ENCODE assay signal across 1 cellular context in genomic region chr3:188974856-188975611, GRCh38.
TF ChIP-seq lines count a peak whose summit lies in the region.

No MANE protein-coding gene starts in this region.

TF ChIP-seq in WTC11, 78 proteins besides CTCF, POLR2A, EP300 and RAD21 (continued from another document):
- TF ChIP-seq, protein P1, sequence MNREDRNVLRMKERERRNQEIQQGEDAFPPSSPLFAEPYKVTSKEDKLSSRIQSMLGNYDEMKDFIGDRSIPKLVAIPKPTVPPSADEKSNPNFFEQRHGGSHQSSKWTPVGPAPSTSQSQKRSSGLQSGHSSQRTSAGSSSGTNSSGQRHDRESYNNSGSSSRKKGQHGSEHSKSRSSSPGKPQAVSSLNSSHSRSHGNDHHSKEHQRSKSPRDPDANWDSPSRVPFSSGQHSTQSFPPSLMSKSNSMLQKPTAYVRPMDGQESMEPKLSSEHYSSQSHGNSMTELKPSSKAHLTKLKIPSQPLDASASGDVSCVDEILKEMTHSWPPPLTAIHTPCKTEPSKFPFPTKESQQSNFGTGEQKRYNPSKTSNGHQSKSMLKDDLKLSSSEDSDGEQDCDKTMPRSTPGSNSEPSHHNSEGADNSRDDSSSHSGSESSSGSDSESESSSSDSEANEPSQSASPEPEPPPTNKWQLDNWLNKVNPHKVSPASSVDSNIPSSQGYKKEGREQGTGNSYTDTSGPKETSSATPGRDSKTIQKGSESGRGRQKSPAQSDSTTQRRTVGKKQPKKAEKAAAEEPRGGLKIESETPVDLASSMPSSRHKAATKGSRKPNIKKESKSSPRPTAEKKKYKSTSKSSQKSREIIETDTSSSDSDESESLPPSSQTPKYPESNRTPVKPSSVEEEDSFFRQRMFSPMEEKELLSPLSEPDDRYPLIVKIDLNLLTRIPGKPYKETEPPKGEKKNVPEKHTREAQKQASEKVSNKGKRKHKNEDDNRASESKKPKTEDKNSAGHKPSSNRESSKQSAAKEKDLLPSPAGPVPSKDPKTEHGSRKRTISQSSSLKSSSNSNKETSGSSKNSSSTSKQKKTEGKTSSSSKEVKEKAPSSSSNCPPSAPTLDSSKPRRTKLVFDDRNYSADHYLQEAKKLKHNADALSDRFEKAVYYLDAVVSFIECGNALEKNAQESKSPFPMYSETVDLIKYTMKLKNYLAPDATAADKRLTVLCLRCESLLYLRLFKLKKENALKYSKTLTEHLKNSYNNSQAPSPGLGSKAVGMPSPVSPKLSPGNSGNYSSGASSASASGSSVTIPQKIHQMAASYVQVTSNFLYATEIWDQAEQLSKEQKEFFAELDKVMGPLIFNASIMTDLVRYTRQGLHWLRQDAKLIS (CRISPR knock-in tag; IDR thresholded peaks at IDR 0.05; ENCODE audit: borderline replicate concordance): no peak
- TF ChIP-seq ATF1 (CRISPR knock-in tag; IDR thresholded peaks at IDR 0.05) (no peak), ATF3 (CRISPR knock-in tag; conservative IDR thresholded peaks at IDR 0.05) (no peak), ZNF138 (CRISPR knock-in tag; conservative IDR thresholded peaks at IDR 0.05) (no peak), ZNF317 (CRISPR knock-in tag; IDR thresholded peaks at IDR 0.05; ENCODE audit: borderline replicate concordance, low read depth) (no peak), NR1H2 (CRISPR knock-in tag; IDR thresholded peaks at IDR 0.05) (no peak), NFE2L1 (CRISPR knock-in tag; IDR thresholded peaks at IDR 0.05) (no peak), FOXK1 (CRISPR knock-in tag; IDR thresholded peaks at IDR 0.05) (no peak), ZSCAN18 (CRISPR knock-in tag; IDR thresholded peaks at IDR 0.05) (no peak), E2F1 (CRISPR knock-in tag; IDR thresholded peaks at IDR 0.05) (no peak), ZNF396 (CRISPR knock-in tag; IDR thresholded peaks at IDR 0.05; ENCODE audit: borderline replicate concordance) (no peak)
- TF ChIP-seq, protein P2, sequence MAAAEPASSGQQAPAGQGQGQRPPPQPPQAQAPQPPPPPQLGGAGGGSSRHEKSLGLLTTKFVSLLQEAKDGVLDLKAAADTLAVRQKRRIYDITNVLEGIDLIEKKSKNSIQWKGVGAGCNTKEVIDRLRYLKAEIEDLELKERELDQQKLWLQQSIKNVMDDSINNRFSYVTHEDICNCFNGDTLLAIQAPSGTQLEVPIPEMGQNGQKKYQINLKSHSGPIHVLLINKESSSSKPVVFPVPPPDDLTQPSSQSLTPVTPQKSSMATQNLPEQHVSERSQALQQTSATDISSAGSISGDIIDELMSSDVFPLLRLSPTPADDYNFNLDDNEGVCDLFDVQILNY (CRISPR knock-in tag; IDR thresholded peaks at IDR 0.05): no peak
- TF ChIP-seq, protein P3, sequence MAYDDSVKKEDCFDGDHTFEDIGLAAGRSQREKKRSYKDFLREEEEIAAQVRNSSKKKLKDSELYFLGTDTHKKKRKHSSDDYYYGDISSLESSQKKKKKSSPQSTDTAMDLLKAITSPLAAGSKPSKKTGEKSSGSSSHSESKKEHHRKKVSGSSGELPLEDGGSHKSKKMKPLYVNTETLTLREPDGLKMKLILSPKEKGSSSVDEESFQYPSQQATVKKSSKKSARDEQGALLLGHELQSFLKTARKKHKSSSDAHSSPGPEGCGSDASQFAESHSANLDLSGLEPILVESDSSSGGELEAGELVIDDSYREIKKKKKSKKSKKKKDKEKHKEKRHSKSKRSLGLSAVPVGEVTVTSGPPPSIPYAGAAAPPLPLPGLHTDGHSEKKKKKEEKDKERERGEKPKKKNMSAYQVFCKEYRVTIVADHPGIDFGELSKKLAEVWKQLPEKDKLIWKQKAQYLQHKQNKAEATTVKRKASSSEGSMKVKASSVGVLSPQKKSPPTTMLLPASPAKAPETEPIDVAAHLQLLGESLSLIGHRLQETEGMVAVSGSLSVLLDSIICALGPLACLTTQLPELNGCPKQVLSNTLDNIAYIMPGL (CRISPR knock-in tag; IDR thresholded peaks at IDR 0.05): no peak
